In genomic region chr20:62549499-62550086, GRCh38 we compare ENCODE assay signal across 15 cellular contexts.
A peak's percentile ranks its signal among the peaks of the same experiment; 100 is the strongest.
DNase-seq lines count a peak whose midpoint lies in the region; ATAC-seq, FAIRE-seq and TF ChIP-seq lines count a peak whose summit lies in the region.
"Had no signal": no experiment of that assay in that cellular context is flagged by ENCODE, and none has a peak within 500 bp of the region (broad histone marks: within the 10 kb centered on the region; RNA-seq: fewer than 3 reads in every experiment).

No MANE protein-coding gene starts in this region.

- H3K4me3 ChIP-seq in PC-3 (ENCODE audit: low read length) (no peak overlapping the region), sigmoid colon (peak overlapping the region; percentile 55 to 85 (median 78))
- H3K4me3 ChIP-seq: GM23248 had no signal

- H3K9me3 ChIP-seq in PC-3 (ENCODE audit: low read length) (no peaks in the 10 kb centered on the region), sigmoid colon (no peaks in the 10 kb centered on the region)
- H3K9me3 ChIP-seq: testis had no signal

- TF ChIP-seq CTCF in D721Med (IDR thresholded peaks at IDR 0.05; ENCODE audit: insufficient read depth, missing control alignments) (peak; percentile 10), PC-3 (conservative IDR thresholded peaks at IDR 0.05; ENCODE audit: low read depth, low read length) (peak; percentile 33), sigmoid colon (IDR thresholded peaks at IDR 0.05) (no peak)

- H3K36me3 ChIP-seq in PC-3 (ENCODE audit: low read depth, low read length) (no peaks in the 10 kb centered on the region), sigmoid colon (peaks cover 0 to 17% (median 0%) of the 10 kb centered on the region in 4 donors)

- POLR2A ChIA-PET in PC-3 (lab: Charles Lee; ENCODE audit: unreplicated experiment), result no interaction called here

- FAIRE-seq in D721Med (lab: Jason Lieb, UNC), result no peak

- H3K9me2 ChIP-seq in PC-3 (replicated peaks; ENCODE audit: low read length), result no peaks in the 10 kb centered on the region

- no peak for TF ChIP-seq POLR2A in sigmoid colon (IDR thresholded peaks at IDR 0.05)

- no peak overlapping the region for H2AFZ ChIP-seq in PC-3 (ENCODE audit: low read length)
- H2AFZ ChIP-seq: GM23248 had no signal

- WGBS in sigmoid colon, 2 donors, result 44 to 72% methylated on average over 22 of the region's 22 CpGs

- H3K79me2 ChIP-seq in PC-3 (ENCODE audit: low read length), result no peaks in the 10 kb centered on the region

- H3K4me1 ChIP-seq in PC-3 (ENCODE audit: insufficient read depth, low read length), result no peaks in the 10 kb centered on the region
- peaks cover 0 to 81% (median 70%) of the 10 kb centered on the region in 4 donors for H3K4me1 ChIP-seq in sigmoid colon

- no peak overlapping the region for H3K4me2 ChIP-seq in PC-3 (ENCODE audit: low read length)

- H3K27me3 ChIP-seq in PC-3 (ENCODE audit: low read length), result peaks cover 45% of the 10 kb centered on the region
- peaks cover 0 to 39% (median 6%) of the 10 kb centered on the region in 3 donors for H3K27me3 ChIP-seq in sigmoid colon
- H3K27me3 ChIP-seq: testis had no signal

- intact Hi-C loops in PC-3 (cut with micrococcal nuclease) (no loop called here), left cardiac atrium (cut with DNase I) (loop anchor here in 1 of 2 donors (5.0 kb wide), 1 partner anchor 32 kb away; no protein-coding TSS in a partner anchor), sigmoid colon (cut with DNase I) (loop anchor here (10.0 kb wide), 1 partner anchor 245 kb away; the partner anchor contains the start of gene MRGBP)

- H3K27ac ChIP-seq in PC-3 (ENCODE audit: low read length) (no peak overlapping the region), sigmoid colon (peak overlapping the region; percentile 91 to 97 (median 94))
- H3K27ac ChIP-seq: GM23248, testis had no signal

- CTCF ChIA-PET in PC-3 (lab: Charles Lee), result no interaction called here

- TF ChIP-seq EP300 in sigmoid colon (IDR thresholded peaks at IDR 0.05), result peak in 1 of 4 donors; percentile 56

- no peaks in the 10 kb centered on the region for H4K20me1 ChIP-seq in PC-3 (ENCODE audit: low read length)

- H3K9ac ChIP-seq in PC-3 (ENCODE audit: low read length), result no peak overlapping the region
- H3K9ac ChIP-seq: GM23248 had no signal

- ATAC-seq in PC-3, result no peak
- ATAC-seq in left cardiac atrium, result peak; percentile 7 to 10
- no peak for ATAC-seq in GM18517 (IDR thresholded peaks at IDR 0.05; ENCODE audit: unreplicated experiment)

- DNase-seq in D721Med (ENCODE audit: insufficient read length, low spot score) (no peak), PC-3 (no peak), left cardiac atrium (no peak), sigmoid colon (peak; percentile 82), NCI-H187 (lab: John Stamatoyannopoulos, UW) (no peak), NCI-H1694 (lab: John Stamatoyannopoulos, UW) (no peak), T-helper 2 cell (no peak)
- DNase-seq: activated naive CD4-positive, alpha-beta T cell treated with anti-CD3 and anti-CD28 coated beads, Interleukin-2, amount 10 ng/mL, durations not matched to agents 7 days and 5 days; effector CD4-positive, alpha-beta T cell; GM23248; MM.1S; NCI-H2029; NCI-H69 had no signal

- H3F3A ChIP-seq in PC-3 (ENCODE audit: low read length, unreplicated experiment), result no peaks in the 10 kb centered on the region

- no TSS peak for BruUV-seq in PC-3 (replicated peaks; lab: Mats Ljungman, UMichigan)

Comparison
In these comparisons a context has a peak if more than half of its experiments do, and no peak if none do; other contexts are left out.
1. CTCF ChIP-seq: peak in D721Med (single experiment) and PC-3 (single experiment); none in sigmoid colon (0 of 4).
2. ATAC-seq: peak in left cardiac atrium (2 of 2); none in PC-3 (single experiment) and GM18517 (single experiment).